In the genomic region with DNA sequence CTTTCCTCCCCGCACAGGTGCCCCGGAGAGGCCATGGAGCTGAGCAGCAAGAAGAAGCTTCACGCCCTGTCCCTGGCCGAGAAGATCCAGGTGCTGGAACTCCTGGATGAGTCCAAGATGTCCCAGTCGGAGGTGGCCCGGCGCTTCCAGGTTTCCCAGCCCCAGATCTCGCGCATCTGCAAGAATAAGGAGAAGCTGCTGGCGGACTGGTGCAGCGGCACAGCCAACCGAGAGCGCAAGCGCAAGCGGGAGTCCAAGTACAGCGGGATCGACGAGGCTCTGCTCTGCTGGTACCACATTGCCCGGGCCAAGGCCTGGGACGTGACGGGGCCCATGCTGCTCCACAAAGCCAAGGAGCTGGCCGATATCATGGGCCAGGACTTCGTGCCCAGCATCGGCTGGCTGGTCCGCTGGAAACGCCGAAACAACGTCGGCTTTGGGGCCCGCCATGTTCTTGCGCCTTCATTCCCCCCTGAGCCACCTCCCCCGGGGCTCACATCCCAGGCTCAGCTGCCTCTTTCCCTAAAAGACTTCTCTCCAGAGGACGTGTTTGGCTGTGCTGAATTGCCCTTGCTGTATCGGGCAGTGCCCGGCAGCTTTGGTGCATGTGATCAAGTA, we compare ENCODE assay signal across 1 cellular context.
A peak's percentile ranks its signal among the peaks of the same experiment; 100 is the strongest.
TF ChIP-seq lines count a peak whose summit lies in the region.

No MANE protein-coding gene starts in this region.

TF ChIP-seq in K562, 482 proteins besides CTCF, POLR2A, EP300 and RAD21 (continues in another document):
- TF ChIP-seq HLTF (IDR thresholded peaks at IDR 0.05), result no peak
- TF ChIP-seq SMARCE1 (IDR thresholded peaks at IDR 0.05), result no peak
- 0 out of 2 replicates have a peak, but pooled peaks have one; percentile 2 for TF ChIP-seq SMC3 (conservative IDR thresholded peaks at IDR 0.05; ENCODE audit: insufficient read depth, low read depth, low read length)
- TF ChIP-seq, protein P1, sequence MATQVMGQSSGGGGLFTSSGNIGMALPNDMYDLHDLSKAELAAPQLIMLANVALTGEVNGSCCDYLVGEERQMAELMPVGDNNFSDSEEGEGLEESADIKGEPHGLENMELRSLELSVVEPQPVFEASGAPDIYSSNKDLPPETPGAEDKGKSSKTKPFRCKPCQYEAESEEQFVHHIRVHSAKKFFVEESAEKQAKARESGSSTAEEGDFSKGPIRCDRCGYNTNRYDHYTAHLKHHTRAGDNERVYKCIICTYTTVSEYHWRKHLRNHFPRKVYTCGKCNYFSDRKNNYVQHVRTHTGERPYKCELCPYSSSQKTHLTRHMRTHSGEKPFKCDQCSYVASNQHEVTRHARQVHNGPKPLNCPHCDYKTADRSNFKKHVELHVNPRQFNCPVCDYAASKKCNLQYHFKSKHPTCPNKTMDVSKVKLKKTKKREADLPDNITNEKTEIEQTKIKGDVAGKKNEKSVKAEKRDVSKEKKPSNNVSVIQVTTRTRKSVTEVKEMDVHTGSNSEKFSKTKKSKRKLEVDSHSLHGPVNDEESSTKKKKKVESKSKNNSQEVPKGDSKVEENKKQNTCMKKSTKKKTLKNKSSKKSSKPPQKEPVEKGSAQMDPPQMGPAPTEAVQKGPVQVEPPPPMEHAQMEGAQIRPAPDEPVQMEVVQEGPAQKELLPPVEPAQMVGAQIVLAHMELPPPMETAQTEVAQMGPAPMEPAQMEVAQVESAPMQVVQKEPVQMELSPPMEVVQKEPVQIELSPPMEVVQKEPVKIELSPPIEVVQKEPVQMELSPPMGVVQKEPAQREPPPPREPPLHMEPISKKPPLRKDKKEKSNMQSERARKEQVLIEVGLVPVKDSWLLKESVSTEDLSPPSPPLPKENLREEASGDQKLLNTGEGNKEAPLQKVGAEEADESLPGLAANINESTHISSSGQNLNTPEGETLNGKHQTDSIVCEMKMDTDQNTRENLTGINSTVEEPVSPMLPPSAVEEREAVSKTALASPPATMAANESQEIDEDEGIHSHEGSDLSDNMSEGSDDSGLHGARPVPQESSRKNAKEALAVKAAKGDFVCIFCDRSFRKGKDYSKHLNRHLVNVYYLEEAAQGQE (CRISPR knock-in tag; IDR thresholded peaks at IDR 0.05; ENCODE audit: low read depth), result no peak
- TF ChIP-seq ETV1 (tag; conservative IDR thresholded peaks at IDR 0.05; ENCODE audit: low read depth), result no peak
- no peak for TF ChIP-seq KLF16 (IDR thresholded peaks at IDR 0.05)
- TF ChIP-seq PRMT5 (CRISPR knock-in tag; IDR thresholded peaks at IDR 0.05), result no peak
- TF ChIP-seq CCNT2 (IDR thresholded peaks at IDR 0.05; ENCODE audit: borderline replicate concordance, extremely low read depth, insufficient read length, low read depth, low read length), result no peak
- TF ChIP-seq, protein P2, sequence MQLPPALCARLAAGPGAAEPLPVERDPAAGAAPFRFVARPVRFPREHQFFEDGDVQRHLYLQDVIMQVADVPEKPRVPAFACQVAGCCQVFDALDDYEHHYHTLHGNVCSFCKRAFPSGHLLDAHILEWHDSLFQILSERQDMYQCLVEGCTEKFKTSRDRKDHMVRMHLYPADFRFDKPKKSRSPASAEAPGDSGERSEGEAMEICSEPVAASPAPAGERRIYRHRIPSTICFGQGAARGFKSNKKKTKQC (CRISPR knock-in tag; IDR thresholded peaks at IDR 0.05), result 0 out of 2 replicates have a peak, but pooled peaks have one; percentile 51
- TF ChIP-seq, protein P3, sequence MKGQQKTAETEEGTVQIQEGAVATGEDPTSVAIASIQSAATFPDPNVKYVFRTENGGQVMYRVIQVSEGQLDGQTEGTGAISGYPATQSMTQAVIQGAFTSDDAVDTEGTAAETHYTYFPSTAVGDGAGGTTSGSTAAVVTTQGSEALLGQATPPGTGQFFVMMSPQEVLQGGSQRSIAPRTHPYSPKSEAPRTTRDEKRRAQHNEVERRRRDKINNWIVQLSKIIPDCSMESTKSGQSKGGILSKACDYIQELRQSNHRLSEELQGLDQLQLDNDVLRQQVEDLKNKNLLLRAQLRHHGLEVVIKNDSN (CRISPR knock-in tag; IDR thresholded peaks at IDR 0.05), result 0 out of 2 replicates have a peak, but pooled peaks have one; percentile 21
- TF ChIP-seq ZNF146 (CRISPR knock-in tag; IDR thresholded peaks at IDR 0.05; ENCODE audit: unreplicated experiment), result no peak
- TF ChIP-seq, protein P4, sequence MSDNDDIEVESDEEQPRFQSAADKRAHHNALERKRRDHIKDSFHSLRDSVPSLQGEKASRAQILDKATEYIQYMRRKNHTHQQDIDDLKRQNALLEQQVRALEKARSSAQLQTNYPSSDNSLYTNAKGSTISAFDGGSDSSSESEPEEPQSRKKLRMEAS (CRISPR knock-in tag; IDR thresholded peaks at IDR 0.05), result peak; percentile 26; the same call in 1 of the 2 replicates
- peak; percentile 51; the same call in 1 of the 2 replicates for TF ChIP-seq HDAC2 (IDR thresholded peaks at IDR 0.05)
- peak in 1 of 2 experiments; percentile 21; a peak in 1 of 4 replicates for TF ChIP-seq MAZ (CRISPR knock-in tag; conservative IDR thresholded peaks at IDR 0.05 in 1 of 2, IDR thresholded peaks at IDR 0.05 in 1 of 2)
- TF ChIP-seq ZNF134 (CRISPR knock-in tag; conservative IDR thresholded peaks at IDR 0.05), result no peak
- TF ChIP-seq TRIM28 (IDR thresholded peaks at IDR 0.05), result no peak
- no peak for TF ChIP-seq HDAC8 (tag; IDR thresholded peaks at IDR 0.05)
- no peak for TF ChIP-seq THRAP3 (IDR thresholded peaks at IDR 0.05; ENCODE audit: borderline replicate concordance)
- TF ChIP-seq RBBP5 (IDR thresholded peaks at IDR 0.05; ENCODE audit: borderline replicate concordance, insufficient read depth, low read length, poor library complexity, severe bottlenecking), result peak; percentile 1
- TF ChIP-seq HDAC1 (IDR thresholded peaks at IDR 0.05), result no peak
- TF ChIP-seq KHSRP (IDR thresholded peaks at IDR 0.05), result no peak
- TF ChIP-seq, protein P5, sequence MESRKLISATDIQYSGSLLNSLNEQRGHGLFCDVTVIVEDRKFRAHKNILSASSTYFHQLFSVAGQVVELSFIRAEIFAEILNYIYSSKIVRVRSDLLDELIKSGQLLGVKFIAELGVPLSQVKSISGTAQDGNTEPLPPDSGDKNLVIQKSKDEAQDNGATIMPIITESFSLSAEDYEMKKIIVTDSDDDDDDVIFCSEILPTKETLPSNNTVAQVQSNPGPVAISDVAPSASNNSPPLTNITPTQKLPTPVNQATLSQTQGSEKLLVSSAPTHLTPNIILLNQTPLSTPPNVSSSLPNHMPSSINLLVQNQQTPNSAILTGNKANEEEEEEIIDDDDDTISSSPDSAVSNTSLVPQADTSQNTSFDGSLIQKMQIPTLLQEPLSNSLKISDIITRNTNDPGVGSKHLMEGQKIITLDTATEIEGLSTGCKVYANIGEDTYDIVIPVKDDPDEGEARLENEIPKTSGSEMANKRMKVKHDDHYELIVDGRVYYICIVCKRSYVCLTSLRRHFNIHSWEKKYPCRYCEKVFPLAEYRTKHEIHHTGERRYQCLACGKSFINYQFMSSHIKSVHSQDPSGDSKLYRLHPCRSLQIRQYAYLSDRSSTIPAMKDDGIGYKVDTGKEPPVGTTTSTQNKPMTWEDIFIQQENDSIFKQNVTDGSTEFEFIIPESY (CRISPR knock-in tag; IDR thresholded peaks at IDR 0.05), result peak; percentile 99
- peak; percentile 4 for TF ChIP-seq KDM5B (IDR thresholded peaks at IDR 0.05; ENCODE audit: insufficient replicate concordance, low read depth, low read length)
- TF ChIP-seq, protein P6, sequence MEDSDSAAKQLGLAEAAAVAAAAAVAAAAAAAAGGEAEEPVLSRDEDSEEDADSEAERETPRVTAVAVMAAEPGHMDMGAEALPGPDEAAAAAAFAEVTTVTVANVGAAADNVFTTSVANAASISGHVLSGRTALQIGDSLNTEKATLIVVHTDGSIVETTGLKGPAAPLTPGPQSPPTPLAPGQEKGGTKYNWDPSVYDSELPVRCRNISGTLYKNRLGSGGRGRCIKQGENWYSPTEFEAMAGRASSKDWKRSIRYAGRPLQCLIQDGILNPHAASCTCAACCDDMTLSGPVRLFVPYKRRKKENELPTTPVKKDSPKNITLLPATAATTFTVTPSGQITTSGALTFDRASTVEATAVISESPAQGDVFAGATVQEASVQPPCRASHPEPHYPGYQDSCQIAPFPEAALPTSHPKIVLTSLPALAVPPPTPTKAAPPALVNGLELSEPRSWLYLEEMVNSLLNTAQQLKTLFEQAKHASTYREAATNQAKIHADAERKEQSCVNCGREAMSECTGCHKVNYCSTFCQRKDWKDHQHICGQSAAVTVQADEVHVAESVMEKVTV (CRISPR knock-in tag; IDR thresholded peaks at IDR 0.05), result no peak
- TF ChIP-seq, protein P7, sequence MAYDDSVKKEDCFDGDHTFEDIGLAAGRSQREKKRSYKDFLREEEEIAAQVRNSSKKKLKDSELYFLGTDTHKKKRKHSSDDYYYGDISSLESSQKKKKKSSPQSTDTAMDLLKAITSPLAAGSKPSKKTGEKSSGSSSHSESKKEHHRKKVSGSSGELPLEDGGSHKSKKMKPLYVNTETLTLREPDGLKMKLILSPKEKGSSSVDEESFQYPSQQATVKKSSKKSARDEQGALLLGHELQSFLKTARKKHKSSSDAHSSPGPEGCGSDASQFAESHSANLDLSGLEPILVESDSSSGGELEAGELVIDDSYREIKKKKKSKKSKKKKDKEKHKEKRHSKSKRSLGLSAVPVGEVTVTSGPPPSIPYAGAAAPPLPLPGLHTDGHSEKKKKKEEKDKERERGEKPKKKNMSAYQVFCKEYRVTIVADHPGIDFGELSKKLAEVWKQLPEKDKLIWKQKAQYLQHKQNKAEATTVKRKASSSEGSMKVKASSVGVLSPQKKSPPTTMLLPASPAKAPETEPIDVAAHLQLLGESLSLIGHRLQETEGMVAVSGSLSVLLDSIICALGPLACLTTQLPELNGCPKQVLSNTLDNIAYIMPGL (CRISPR knock-in tag; IDR thresholded peaks at IDR 0.05), result no peak
- 0 out of 4 replicates have a peak, but pooled peaks of 1 of the 2 experiments have one; percentile 29 for TF ChIP-seq TBL1XR1 (IDR thresholded peaks at IDR 0.05; ENCODE audit: low read length in 2 of 2)
- TF ChIP-seq, protein P8, sequence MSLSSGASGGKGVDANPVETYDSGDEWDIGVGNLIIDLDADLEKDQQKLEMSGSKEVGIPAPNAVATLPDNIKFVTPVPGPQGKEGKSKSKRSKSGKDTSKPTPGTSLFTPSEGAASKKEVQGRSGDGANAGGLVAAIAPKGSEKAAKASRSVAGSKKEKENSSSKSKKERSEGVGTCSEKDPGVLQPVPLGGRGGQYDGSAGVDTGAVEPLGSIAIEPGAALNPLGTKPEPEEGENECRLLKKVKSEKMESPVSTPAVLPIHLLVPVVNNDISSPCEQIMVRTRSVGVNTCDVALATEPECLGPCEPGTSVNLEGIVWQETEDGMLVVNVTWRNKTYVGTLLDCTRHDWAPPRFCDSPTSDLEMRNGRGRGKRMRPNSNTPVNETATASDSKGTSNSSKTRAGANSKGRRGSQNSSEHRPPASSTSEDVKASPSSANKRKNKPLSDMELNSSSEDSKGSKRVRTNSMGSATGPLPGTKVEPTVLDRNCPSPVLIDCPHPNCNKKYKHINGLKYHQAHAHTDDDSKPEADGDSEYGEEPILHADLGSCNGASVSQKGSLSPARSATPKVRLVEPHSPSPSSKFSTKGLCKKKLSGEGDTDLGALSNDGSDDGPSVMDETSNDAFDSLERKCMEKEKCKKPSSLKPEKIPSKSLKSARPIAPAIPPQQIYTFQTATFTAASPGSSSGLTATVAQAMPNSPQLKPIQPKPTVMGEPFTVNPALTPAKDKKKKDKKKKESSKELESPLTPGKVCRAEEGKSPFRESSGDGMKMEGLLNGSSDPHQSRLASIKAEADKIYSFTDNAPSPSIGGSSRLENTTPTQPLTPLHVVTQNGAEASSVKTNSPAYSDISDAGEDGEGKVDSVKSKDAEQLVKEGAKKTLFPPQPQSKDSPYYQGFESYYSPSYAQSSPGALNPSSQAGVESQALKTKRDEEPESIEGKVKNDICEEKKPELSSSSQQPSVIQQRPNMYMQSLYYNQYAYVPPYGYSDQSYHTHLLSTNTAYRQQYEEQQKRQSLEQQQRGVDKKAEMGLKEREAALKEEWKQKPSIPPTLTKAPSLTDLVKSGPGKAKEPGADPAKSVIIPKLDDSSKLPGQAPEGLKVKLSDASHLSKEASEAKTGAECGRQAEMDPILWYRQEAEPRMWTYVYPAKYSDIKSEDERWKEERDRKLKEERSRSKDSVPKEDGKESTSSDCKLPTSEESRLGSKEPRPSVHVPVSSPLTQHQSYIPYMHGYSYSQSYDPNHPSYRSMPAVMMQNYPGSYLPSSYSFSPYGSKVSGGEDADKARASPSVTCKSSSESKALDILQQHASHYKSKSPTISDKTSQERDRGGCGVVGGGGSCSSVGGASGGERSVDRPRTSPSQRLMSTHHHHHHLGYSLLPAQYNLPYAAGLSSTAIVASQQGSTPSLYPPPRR (CRISPR knock-in tag; IDR thresholded peaks at IDR 0.05; ENCODE audit: borderline replicate concordance), result no peak
- TF ChIP-seq PURB (CRISPR knock-in tag; IDR thresholded peaks at IDR 0.05; ENCODE audit: low read depth), result no peak
- TF ChIP-seq, protein P9, sequence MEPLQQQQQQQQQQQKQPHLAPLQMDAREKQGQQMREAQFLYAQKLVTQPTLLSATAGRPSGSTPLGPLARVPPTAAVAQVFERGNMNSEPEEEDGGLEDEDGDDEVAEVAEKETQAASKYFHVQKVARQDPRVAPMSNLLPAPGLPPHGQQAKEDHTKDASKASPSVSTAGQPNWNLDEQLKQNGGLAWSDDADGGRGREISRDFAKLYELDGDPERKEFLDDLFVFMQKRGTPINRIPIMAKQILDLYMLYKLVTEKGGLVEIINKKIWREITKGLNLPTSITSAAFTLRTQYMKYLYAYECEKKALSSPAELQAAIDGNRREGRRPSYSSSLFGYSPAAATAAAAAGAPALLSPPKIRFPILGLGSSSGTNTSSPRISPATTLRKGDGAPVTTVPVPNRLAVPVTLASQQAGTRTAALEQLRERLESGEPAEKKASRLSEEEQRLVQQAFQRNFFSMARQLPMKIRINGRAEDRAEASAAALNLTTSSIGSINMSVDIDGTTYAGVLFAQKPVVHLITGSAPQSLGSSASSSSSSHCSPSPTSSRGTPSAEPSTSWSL (CRISPR knock-in tag; IDR thresholded peaks at IDR 0.05; ENCODE audit: borderline replicate concordance), result no peak
- TF ChIP-seq HOXB6 (CRISPR knock-in tag; IDR thresholded peaks at IDR 0.05; ENCODE audit: borderline replicate concordance), result no peak
- TF ChIP-seq, protein P10, sequence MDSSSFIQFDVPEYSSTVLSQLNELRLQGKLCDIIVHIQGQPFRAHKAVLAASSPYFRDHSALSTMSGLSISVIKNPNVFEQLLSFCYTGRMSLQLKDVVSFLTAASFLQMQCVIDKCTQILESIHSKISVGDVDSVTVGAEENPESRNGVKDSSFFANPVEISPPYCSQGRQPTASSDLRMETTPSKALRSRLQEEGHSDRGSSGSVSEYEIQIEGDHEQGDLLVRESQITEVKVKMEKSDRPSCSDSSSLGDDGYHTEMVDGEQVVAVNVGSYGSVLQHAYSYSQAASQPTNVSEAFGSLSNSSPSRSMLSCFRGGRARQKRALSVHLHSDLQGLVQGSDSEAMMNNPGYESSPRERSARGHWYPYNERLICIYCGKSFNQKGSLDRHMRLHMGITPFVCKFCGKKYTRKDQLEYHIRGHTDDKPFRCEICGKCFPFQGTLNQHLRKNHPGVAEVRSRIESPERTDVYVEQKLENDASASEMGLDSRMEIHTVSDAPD (CRISPR knock-in tag; IDR thresholded peaks at IDR 0.05), result no peak
- 0 out of 2 replicates have a peak, but pooled peaks have one; percentile 5 for TF ChIP-seq ZFX (CRISPR knock-in tag; IDR thresholded peaks at IDR 0.05)
- TF ChIP-seq HNRNPLL (IDR thresholded peaks at IDR 0.05; ENCODE audit: low read depth, low read length, poor library complexity, severe bottlenecking), result peak; percentile 33
